ENCODE assay signal across 9 cellular contexts in genomic region chr21:42975886-42976608, GRCh38. TPM values are rescaled to one million over a fixed set of nuclear protein-coding genes. Genes with fewer than 3 reads are reported as not detected.
DNase-seq lines count a peak whose midpoint lies in the region; ATAC-seq and TF ChIP-seq lines count a peak whose summit lies in the region.
"Had no signal": no experiment of that assay in that cellular context is flagged by ENCODE, and none has a peak within 500 bp of the region (broad histone marks: within the 10 kb centered on the region; RNA-seq: fewer than 3 reads in every experiment).

No MANE protein-coding gene starts in this region.

- H2BK12ac ChIP-seq in trophoblast cell (ENCODE audit: low read length) = no peak overlapping the region

- no peak overlapping the region for H2BK120ac ChIP-seq in trophoblast cell (ENCODE audit: insufficient read depth, low read length, poor library complexity)

- H3K79me1 ChIP-seq in trophoblast cell (ENCODE audit: low read length) = peaks cover 15% of the 10 kb centered on the region

- DNase-seq in SJCRH30 (no peak), esophagus squamous epithelium (lab: John Stamatoyannopoulos, UW) (no peak), trophoblast cell (peak in 1 of 2 donors; percentile 24), NCI-H1930 (lab: John Stamatoyannopoulos, UW) (no peak), KG1 (lab: John Stamatoyannopoulos, UW) (no peak), NCI-H1436 treated with DMSO at 0.1 percent for 48 hours (lab: John Stamatoyannopoulos, UW) (no peak)

- no peak for TF ChIP-seq CTCF in esophagus squamous epithelium (IDR thresholded peaks at IDR 0.05)

- no peak overlapping the region for H3K9ac ChIP-seq in trophoblast cell (ENCODE audit: low read length)

- H3K4me1 ChIP-seq in SJCRH30 (no peaks in the 10 kb centered on the region; the same call in 1 of the 2 replicates), esophagus squamous epithelium (peaks cover 0 to 49% (median 26%) of the 10 kb centered on the region in 3 donors), trophoblast cell (ENCODE audit: control insufficient read depth in 1 of 2, insufficient read depth in 2 of 2, low read length in 2 of 2) (peaks cover 11 to 13% of the 10 kb centered on the region in 2 experiments)

- TF ChIP-seq POLR2A in esophagus squamous epithelium (IDR thresholded peaks at IDR 0.05) = no peak

- H3K9me3 ChIP-seq in SJCRH30 (replicated peaks) (no peaks in the 10 kb centered on the region), esophagus squamous epithelium (no peaks in the 10 kb centered on the region), trophoblast cell (ENCODE audit: insufficient read depth, low read depth, low read length) (no peaks in the 10 kb centered on the region)

- H3K4me2 ChIP-seq in trophoblast cell (ENCODE audit: low read length) = peak overlapping the region; percentile 60

- H3K23ac ChIP-seq in trophoblast cell (ENCODE audit: low read length) = no peak overlapping the region

- no peak overlapping the region for H2AFZ ChIP-seq in trophoblast cell (ENCODE audit: insufficient read depth, low read length, poor library complexity)

- WGBS in esophagus squamous epithelium, 2 donors = 39 to 42% methylated on average over 6 of the region's 6 CpGs
- no CpG with 5 or more reads among the region's 6 CpGs for WGBS in trophoblast cell (ENCODE audit: extremely low coverage, insufficient coverage, insufficient read length)

- peaks cover 6% of the 10 kb centered on the region for H3K79me2 ChIP-seq in trophoblast cell (ENCODE audit: control insufficient read depth, insufficient read depth, low read length, poor library complexity)

- H3K36me3 ChIP-seq in SJCRH30 (peaks cover 3% of the 10 kb centered on the region; the same call in 1 of the 2 replicates), esophagus squamous epithelium (no peaks in the 10 kb centered on the region), trophoblast cell (ENCODE audit: control insufficient read depth in 1 of 2, insufficient read depth in 2 of 2, low read length in 2 of 2) (peaks cover 2 to 3% of the 10 kb centered on the region in 2 experiments)

- H3K4ac ChIP-seq in trophoblast cell (ENCODE audit: low read depth, low read length) = no peak overlapping the region

- H4K12ac ChIP-seq in trophoblast cell (ENCODE audit: low read depth, low read length) = no peak overlapping the region

- H3K4me3 ChIP-seq in GM08714 (ENCODE audit: low read length) = peak overlapping the region; percentile 81
- H3K4me3 ChIP-seq in SJCRH30 = peak overlapping the region; percentile 88
- peak overlapping the region; percentile 68 to 94 (median 88) for H3K4me3 ChIP-seq in esophagus squamous epithelium
- no peak overlapping the region for H3K4me3 ChIP-seq in trophoblast cell (ENCODE audit: low read depth, low read length)

- H4K91ac ChIP-seq in trophoblast cell (ENCODE audit: low read depth, low read length) = no peak overlapping the region

- H3K27me3 ChIP-seq in SJCRH30 (no peaks in the 10 kb centered on the region), esophagus squamous epithelium (no peaks in the 10 kb centered on the region), trophoblast cell (ENCODE audit: insufficient read depth, low read length) (no peaks in the 10 kb centered on the region)

- no peak for ATAC-seq in HG02981 (IDR thresholded peaks at IDR 0.05; ENCODE audit: unreplicated experiment)

- H2AK5ac ChIP-seq in trophoblast cell (ENCODE audit: low read length) = no peak overlapping the region

- no peak overlapping the region for H3K18ac ChIP-seq in trophoblast cell (ENCODE audit: low read length)

- peak overlapping the region; percentile 69 for H3K27ac ChIP-seq in SJCRH30
- H3K27ac ChIP-seq in esophagus squamous epithelium = peak overlapping the region; percentile 98 to 100 (median 100)
- peak overlapping the region; percentile 97 for H3K27ac ChIP-seq in trophoblast cell (ENCODE audit: low read depth, low read length)

- no peak overlapping the region for H3K14ac ChIP-seq in trophoblast cell (ENCODE audit: low read length)

- no peak overlapping the region for H4K8ac ChIP-seq in trophoblast cell (ENCODE audit: low read depth, low read length)

- H2BK5ac ChIP-seq in trophoblast cell (ENCODE audit: low read depth, low read length, poor library complexity) = no peak overlapping the region

- intact Hi-C loops in esophagus squamous epithelium (cut with DNase I) = no loop called here

RNA-seq across cellular contexts. Expression of gene PKNOX1, which starts 1.7 kb away (rescaled TPM):
- 37.1 and 41.6 TPM in 2 replicates for total RNA-seq in SJCRH30 (2014; rRNA removed; shearing (Covaris generic))
- 10 to 100 TPM in 2 of 4 donors, 1 to 10 TPM in 2; 7.7 to 19.6 (median 9.5) TPM for total RNA-seq in esophagus squamous epithelium
- polyA plus RNA-seq in trophoblast cell (2013) = 13.4 and 13.7 TPM in 2 replicates

RNA-seq across cellular contexts. Expression of gene ERVH48-1, which starts 50.6 kb away (rescaled TPM):
- not detected in 2 replicates for total RNA-seq in SJCRH30 (2014; rRNA removed; shearing (Covaris generic))
- total RNA-seq in esophagus squamous epithelium = under 1 TPM in 1 of 4 donors, not detected in 3; 0.19 TPM
- polyA plus RNA-seq in trophoblast cell (2013) = 132 and 143 TPM in 2 replicates
- total RNA-seq: LHCN-M2 had no signal
